ENCODE assay signal across 8 cellular contexts in genomic region chr14:90331497-90332270, GRCh38. TPM values are rescaled to one million over a fixed set of nuclear protein-coding genes. Genes with fewer than 3 reads are reported as not detected.
DNase-seq lines count a peak whose midpoint lies in the region; ATAC-seq and TF ChIP-seq lines count a peak whose summit lies in the region.

Gene NRDE2 (minus strand): TSS chr14:90331941. CDS start chr14:90331904, 37 bp downstream.

- POLR2A ChIA-PET in Panc1 (lab: Charles Lee), result no interaction called here

- DNase-seq in DMS79 treated with DMSO at 0.1 percent for 48 hours (lab: John Stamatoyannopoulos, UW) (peak; percentile 98), Panc1 (ENCODE audit: low read depth, low spot score) (peak; percentile 64)
- peak; percentile 98 for DNase-seq in activated T-cell treated with anti-CD3 and anti-CD28 coated beads, Interleukin-2, amount 50 U/mL, for 24 hours
- peak; percentile 99 for DNase-seq in stimulated activated CD8-positive, alpha-beta memory T cell treated with anti-CD3 and anti-CD28 coated beads, Interleukin-4, amount 100 ng/mL, for 48 hours

- peak within 1 kb of the TSS; percentile 95 for H3K27ac Mint-ChIP-seq in activated T-cell treated with anti-CD3 and anti-CD28 coated beads, Interleukin-2, amount 50 U/mL, for 24 hours

- H3K4me1 Mint-ChIP-seq in activated T-cell treated with anti-CD3 and anti-CD28 coated beads, Interleukin-2, amount 50 U/mL, for 24 hours (ENCODE audit: low read depth), result peaks cover 31% of the 10 kb centered on the region

- TF ChIP-seq CTCF in KMS-11 (conservative IDR thresholded peaks at IDR 0.05; ENCODE audit: low read depth, low read length), result no peak
- TF ChIP-seq CTCF in Panc1 (IDR thresholded peaks at IDR 0.05), result no peak

- peak within 1 kb of the TSS; percentile 30; the same call in 1 of the 2 replicates for H3K27ac ChIP-seq in KMS-11
- peak within 1 kb of the TSS; percentile 94 for H3K27ac ChIP-seq in Panc1 (ENCODE audit: low read length)
- peak within 1 kb of the TSS; percentile 83 to 87 for H3K27ac ChIP-seq in esophagus (ENCODE audit: low read depth in 2 of 2, low read length in 1 of 2)

- peak within 1 kb of the TSS; percentile 93 for H3K4me3 Mint-ChIP-seq in activated T-cell treated with anti-CD3 and anti-CD28 coated beads, Interleukin-2, amount 50 U/mL, for 24 hours

- peaks cover 26% of the 10 kb centered on the region for H3K36me3 Mint-ChIP-seq in activated T-cell treated with anti-CD3 and anti-CD28 coated beads, Interleukin-2, amount 50 U/mL, for 24 hours (ENCODE audit: low read depth)

- peak within 1 kb of the TSS; percentile 95 for H2AFZ ChIP-seq in KMS-11 (ENCODE audit: low read depth)

- peaks cover 15% of the 10 kb centered on the region for H3K27me3 Mint-ChIP-seq in activated T-cell treated with anti-CD3 and anti-CD28 coated beads, Interleukin-2, amount 50 U/mL, for 24 hours

- H3K4me3 ChIP-seq in KMS-11 (IDR thresholded peaks at IDR 0.05; ENCODE audit: insufficient read depth, low read depth, low read length), result peak within 1 kb of the TSS; percentile 26
- peak within 1 kb of the TSS; percentile 64 to 76 for H3K4me3 ChIP-seq in Panc1 (ENCODE audit: low read depth in 2 of 2, low read length in 2 of 2)
- H3K4me3 ChIP-seq in esophagus (ENCODE audit: low read depth in 1 of 2, low read length in 2 of 2), result peak within 1 kb of the TSS; percentile 69 to 74
- H3K4me3 ChIP-seq in mucosa of stomach (ENCODE audit: low read length), result peak within 1 kb of the TSS; percentile 65

- in situ Hi-C loops in Panc1 (cut with HindIII; ENCODE audit: low pct_unique_long_range_greater_than_20kb, low sequenced_read_pairs), result no loop called here

- peak within 1 kb of the TSS; percentile 93 for H3K4me2 ChIP-seq in KMS-11

- H3K9me3 Mint-ChIP-seq in activated T-cell treated with anti-CD3 and anti-CD28 coated beads, Interleukin-2, amount 50 U/mL, for 24 hours, result no peaks in the 10 kb centered on the region

- H3K27me3 ChIP-seq in KMS-11 (ENCODE audit: insufficient read depth, low read depth) (no peaks in the 10 kb centered on the region), Panc1 (ENCODE audit: control insufficient read depth, insufficient read depth, low read length) (no peaks in the 10 kb centered on the region; the same call in 1 of the 2 replicates), esophagus (ENCODE audit: control insufficient read depth in 1 of 2, insufficient read depth in 2 of 2, low read length in 2 of 2) (no peaks in the 10 kb centered on the region), mucosa of stomach (ENCODE audit: control insufficient read depth, insufficient read depth, low read length) (no peaks in the 10 kb centered on the region)

- intact Hi-C loops in Panc1 (cut with micrococcal nuclease; ENCODE audit: unreplicated experiment), result loop anchor here (5.0 kb wide), 1 partner anchor 51 kb away; no protein-coding TSS in a partner anchor

- 3% methylated on average over 46 of the region's 46 CpGs for WGBS in esophagus, 2 donors

- peak within 1 kb of the TSS; percentile 48; the same call in 1 of the 2 replicates for H3K9ac ChIP-seq in KMS-11
- peak within 1 kb of the TSS; percentile 86 for H3K9ac ChIP-seq in mucosa of stomach (ENCODE audit: low read length)

- CTCF ChIA-PET in Panc1 (lab: Charles Lee), result no interaction called here

- H3K4me1 ChIP-seq in KMS-11 (ENCODE audit: low read depth, poor library complexity, severe bottlenecking), result no peaks in the 10 kb centered on the region
- H3K4me1 ChIP-seq in Panc1 (ENCODE audit: control insufficient read depth, insufficient read depth, low read length), result no peaks in the 10 kb centered on the region
- H3K4me1 ChIP-seq in esophagus (ENCODE audit: control insufficient read depth in 2 of 2, insufficient read depth in 2 of 2, low read length in 1 of 2), result peaks cover 2% of the 10 kb centered on the region in 2 donors
- H3K4me1 ChIP-seq in mucosa of stomach (ENCODE audit: control insufficient read depth, insufficient read depth, low read length), result peaks cover 15% of the 10 kb centered on the region

- H4K20me1 ChIP-seq in KMS-11 (ENCODE audit: insufficient read depth), result no peaks in the 10 kb centered on the region

- H3K9me3 ChIP-seq in Panc1 (ENCODE audit: control insufficient read depth, insufficient read depth, low read depth, low read length) (no peaks in the 10 kb centered on the region), esophagus (ENCODE audit: control insufficient read depth in 2 of 2, insufficient read depth in 1 of 2, low read depth in 1 of 2, low read length in 1 of 2) (no peaks in the 10 kb centered on the region), mucosa of stomach (ENCODE audit: control insufficient read depth, low read length) (no peaks in the 10 kb centered on the region)

- ATAC-seq in GM21786 (IDR thresholded peaks at IDR 0.05; ENCODE audit: unreplicated experiment), result peak; percentile 90
- peak; percentile 99 for ATAC-seq in Panc1

- no TSS peak for BruUV-seq in Panc1 (replicated peaks; lab: Mats Ljungman, UMichigan)

- peaks cover 15% of the 10 kb centered on the region; the same call in 1 of the 2 replicates for H3K79me2 ChIP-seq in KMS-11 (ENCODE audit: insufficient read depth, low read depth)

- H3K36me3 ChIP-seq in KMS-11 (ENCODE audit: insufficient read depth) (no peaks in the 10 kb centered on the region), Panc1 (ENCODE audit: control insufficient read depth, insufficient read depth, low read length) (peaks cover 4% of the 10 kb centered on the region; the same call in 1 of the 2 replicates), esophagus (ENCODE audit: control insufficient read depth in 2 of 2, insufficient read depth in 2 of 2, low read length in 1 of 2) (no peaks in the 10 kb centered on the region), mucosa of stomach (ENCODE audit: control insufficient read depth, insufficient read depth, low read length) (no peaks in the 10 kb centered on the region)

RNA-seq across cellular contexts. Expression of gene NRDE2, which starts in this region (rescaled TPM):
- 16.5 TPM for total RNA-seq in Panc1 (2021; ENCODE audit: unreplicated experiment)
- polyA plus RNA-seq in Panc1 (2012; ENCODE audit: insufficient read length), result 10.1 TPM
- polyA plus RNA-seq in esophagus, result 1 to 10 TPM; 5.4 to 7.4 TPM

Comparison
In these comparisons a context has a peak if more than half of its experiments do, and no peak if none do; other contexts are left out.
1. Peak in every context shown above with its lines: DNase-seq, ATAC-seq, H3K4me3 ChIP-seq and H3K27ac ChIP-seq.
2. H3K27ac ChIP-seq: peak in every context shown above with its lines; median percentile 94 in Panc1; 85 in esophagus; 30 in KMS-11.